In the genomic region with DNA sequence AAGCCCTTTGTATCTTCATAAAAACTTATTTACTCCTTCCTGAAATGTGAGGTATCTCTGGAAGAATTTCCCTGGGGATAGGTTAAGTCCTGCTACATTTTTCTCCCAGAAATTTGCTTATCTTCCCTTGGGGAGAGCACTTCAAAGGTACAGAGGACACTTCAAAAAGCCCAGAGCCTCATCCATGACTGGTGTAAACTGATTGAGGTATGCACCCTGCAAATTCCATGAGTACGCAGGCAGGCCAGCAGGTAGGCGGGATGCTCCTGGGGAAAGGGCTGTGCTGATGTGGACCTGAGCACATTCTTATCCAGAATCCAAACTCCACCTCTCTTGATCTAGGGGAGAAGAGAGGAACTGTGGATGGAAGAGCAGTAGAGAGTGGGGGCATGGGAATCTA, we compare ENCODE assay signal across 25 cellular contexts.
"Had no signal": no experiment of that assay in that cellular context is flagged by ENCODE, and none has a peak within 500 bp of the region (broad histone marks: within the 10 kb centered on the region; RNA-seq: fewer than 3 reads in every experiment).

No MANE protein-coding gene starts in this region.

- H3K27ac ChIP-seq: foreskin keratinocyte, hepatocyte, right lobe of liver, skin epidermis, stomach, suprapubic skin, tibial nerve, vagina had no signal

- H3K9me3 ChIP-seq: mucosa of descending colon, right lobe of liver, stomach, suprapubic skin, tibial nerve, vagina had no signal

- H3K79me2 ChIP-seq: hepatocyte had no signal

- H3K9me3 Mint-ChIP-seq: memory B cell, nephron progenitor cell had no signal

- H3K4me3 Mint-ChIP-seq: activated CD4-positive, alpha-beta T cell treated with anti-CD3 and anti-CD28 coated beads for 36 hours; activated T-cell treated with anti-CD3 and anti-CD28 coated beads, Interleukin-2, amount 50 U/mL, for 24 hours; memory B cell; nephron progenitor cell had no signal

- H3K36me3 ChIP-seq: right lobe of liver, stomach, suprapubic skin, tibial nerve, vagina had no signal

- H3K36me3 Mint-ChIP-seq: memory B cell had no signal

- ATAC-seq: activated CD4-positive, alpha-beta T cell treated with anti-CD3 and anti-CD28 coated beads for 36 hours; mucosa of descending colon; right lobe of liver had no signal

- H3K27me3 ChIP-seq: foreskin keratinocyte, hepatocyte, right lobe of liver, stomach, suprapubic skin, tibial nerve, vagina had no signal

- H3K27me3 Mint-ChIP-seq: activated CD4-positive, alpha-beta T cell treated with anti-CD3 and anti-CD28 coated beads for 36 hours; activated T-cell treated with anti-CD3 and anti-CD28 coated beads, Interleukin-2, amount 50 U/mL, for 24 hours; memory B cell had no signal

- H3K4me3 ChIP-seq: hepatocyte, mucosa of descending colon, right lobe of liver, skin epidermis, stomach, suprapubic skin, tibial nerve, vagina had no signal

- H2AFZ ChIP-seq: hepatocyte had no signal

- H3K4me1 ChIP-seq: foreskin keratinocyte, right lobe of liver, vagina had no signal

- H3K4me2 ChIP-seq: hepatocyte had no signal

- FAIRE-seq: TTC549 had no signal

- H3K27ac Mint-ChIP-seq: activated CD4-positive, alpha-beta T cell treated with anti-CD3 and anti-CD28 coated beads for 36 hours; activated T-cell treated with anti-CD3 and anti-CD28 coated beads, Interleukin-2, amount 50 U/mL, for 24 hours; activated T-helper 2 cell treated with anti-CD3 and anti-CD28 coated beads, Interferon-gamma antibody, Interleukin-2, Interleukin-4, amounts not matched to agents 10 μg/mL and 5 μg/mL and 100 μg/mL, durations not matched to agents 14 hours and 24 hours and 36 hours; memory B cell; nephron progenitor cell had no signal

- DNase-seq: activated CD4-positive, alpha-beta T cell treated with anti-CD3 and anti-CD28 coated beads for 36 hours; activated CD4-positive, alpha-beta T cell treated with anti-CD3 and anti-CD28 coated beads, Interleukin-2, amount 50 U/mL, for 4 hours; activated CD8-positive, alpha-beta memory T cell treated with anti-CD3 and anti-CD28 coated beads for 24 hours; activated CD8-positive, alpha-beta memory T cell treated with anti-CD3 and anti-CD28 coated beads, Interleukin-2, amount 50 U/mL, for 4 hours; activated naive CD4-positive, alpha-beta T cell treated with Interleukin-2 at 50 U/mL for 16 hours; activated T-cell treated with anti-CD3 and anti-CD28 coated beads, Interleukin-2, amount 50 U/mL, for 24 hours; dermis blood vessel endothelial cell; effector CD8-positive, alpha-beta T cell; foreskin keratinocyte; mucosa of descending colon; nephron progenitor cell; occipital lobe; posterior cingulate gyrus; right lobe of liver; stimulated activated CD4-positive, alpha-beta T cell treated with anti-CD3 and anti-CD28 coated beads, Interleukin-1b, Interleukin-23, amount 100 ng/mL, for 48 hours; stomach; T-helper 1 cell had no signal
